ENCODE assay signal across 1 cellular context in the genomic region with DNA sequence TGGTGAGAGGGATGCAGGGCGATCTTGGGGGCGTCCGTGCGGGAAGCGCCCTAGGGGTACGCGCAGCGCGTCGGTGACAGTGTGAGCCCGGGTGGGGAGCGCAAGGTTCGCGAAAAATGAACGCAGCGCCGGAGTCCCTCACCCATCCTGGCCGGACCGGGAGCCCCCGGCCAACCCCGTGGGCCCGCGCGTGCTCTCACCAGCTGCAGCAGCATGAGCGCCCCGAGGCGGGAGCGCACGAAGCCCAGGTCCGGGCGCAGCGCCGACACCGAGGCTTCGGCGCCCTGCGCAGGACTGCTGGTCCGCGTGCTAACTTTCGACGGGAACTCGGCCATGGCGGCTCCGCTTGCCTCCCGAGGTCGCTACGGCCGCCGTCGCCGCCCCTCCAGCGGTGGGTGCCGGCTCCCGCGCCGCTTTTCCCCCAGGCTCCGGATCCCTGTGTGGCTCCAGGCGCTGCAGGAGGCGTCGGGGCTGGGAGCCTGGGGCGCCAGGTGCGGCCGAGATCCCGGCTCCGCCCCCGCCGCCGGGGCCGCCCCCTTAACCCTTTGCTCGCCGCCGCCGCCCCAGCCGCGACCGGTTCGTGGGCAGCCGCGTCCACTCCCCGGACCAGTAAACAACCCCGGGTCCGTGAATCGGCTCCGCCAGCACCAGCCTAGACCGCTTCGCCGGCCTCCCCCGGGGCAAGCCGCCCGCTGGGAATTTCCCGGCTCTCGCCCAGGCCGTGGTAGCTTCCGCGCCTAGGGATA.
TF ChIP-seq lines count a peak whose summit lies in the region.

A gene with protein sequence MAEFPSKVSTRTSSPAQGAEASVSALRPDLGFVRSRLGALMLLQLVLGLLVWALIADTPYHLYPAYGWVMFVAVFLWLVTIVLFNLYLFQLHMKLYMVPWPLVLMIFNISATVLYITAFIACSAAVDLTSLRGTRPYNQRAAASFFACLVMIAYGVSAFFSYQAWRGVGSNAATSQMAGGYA (minus strand): TSS at position 467 of the 746 bp plus-strand sequence. CDS start 132 bp downstream, at position 335.

TF ChIP-seq in K562, 482 proteins besides CTCF, POLR2A, EP300 and RAD21 (continued from another document):
- TF ChIP-seq, protein P1, sequence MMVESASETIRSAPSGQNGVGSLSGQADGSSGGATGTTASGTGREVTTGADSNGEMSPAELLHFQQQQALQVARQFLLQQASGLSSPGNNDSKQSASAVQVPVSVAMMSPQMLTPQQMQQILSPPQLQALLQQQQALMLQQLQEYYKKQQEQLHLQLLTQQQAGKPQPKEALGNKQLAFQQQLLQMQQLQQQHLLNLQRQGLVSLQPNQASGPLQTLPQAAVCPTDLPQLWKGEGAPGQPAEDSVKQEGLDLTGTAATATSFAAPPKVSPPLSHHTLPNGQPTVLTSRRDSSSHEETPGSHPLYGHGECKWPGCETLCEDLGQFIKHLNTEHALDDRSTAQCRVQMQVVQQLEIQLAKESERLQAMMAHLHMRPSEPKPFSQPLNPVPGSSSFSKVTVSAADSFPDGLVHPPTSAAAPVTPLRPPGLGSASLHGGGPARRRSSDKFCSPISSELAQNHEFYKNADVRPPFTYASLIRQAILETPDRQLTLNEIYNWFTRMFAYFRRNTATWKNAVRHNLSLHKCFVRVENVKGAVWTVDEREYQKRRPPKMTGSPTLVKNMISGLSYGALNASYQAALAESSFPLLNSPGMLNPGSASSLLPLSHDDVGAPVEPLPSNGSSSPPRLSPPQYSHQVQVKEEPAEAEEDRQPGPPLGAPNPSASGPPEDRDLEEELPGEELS (CRISPR knock-in tag; IDR thresholded peaks at IDR 0.05; ENCODE audit: borderline replicate concordance), result peak; percentile 84; the same call in 1 of the 2 replicates
- no peak for TF ChIP-seq NFIX (CRISPR knock-in tag; IDR thresholded peaks at IDR 0.05; ENCODE audit: low read depth)
- TF ChIP-seq CEBPG (CRISPR knock-in tag; IDR thresholded peaks at IDR 0.05), result peak; percentile 54; the same call in 1 of the 2 replicates
- no peak for TF ChIP-seq CEBPG (tag; conservative IDR thresholded peaks at IDR 0.05 in 1 of 2, IDR thresholded peaks at IDR 0.05 in 1 of 2)
- peak; percentile 31; the same call in 1 of the 2 replicates for TF ChIP-seq ZBTB2 (IDR thresholded peaks at IDR 0.05)
- TF ChIP-seq HNRNPLL (IDR thresholded peaks at IDR 0.05; ENCODE audit: low read depth, low read length, poor library complexity, severe bottlenecking), result peak; percentile 48
- TF ChIP-seq ZNF76 (CRISPR knock-in tag; IDR thresholded peaks at IDR 0.05; ENCODE audit: borderline replicate concordance), result peak; percentile 76
- no peak for TF ChIP-seq MYBL2 (IDR thresholded peaks at IDR 0.05; ENCODE audit: low read depth)
- TF ChIP-seq MYBL2 (CRISPR knock-in tag; IDR thresholded peaks at IDR 0.05; ENCODE audit: borderline replicate concordance), result 0 out of 2 replicates have a peak, but pooled peaks have one; percentile 71
- TF ChIP-seq SRSF9 (IDR thresholded peaks at IDR 0.05; ENCODE audit: borderline replicate concordance, low read depth, low read length), result no peak
- TF ChIP-seq ZNF239 (CRISPR knock-in tag; IDR thresholded peaks at IDR 0.05), result no peak
- peak; percentile 41; the same call in 1 of the 2 replicates for TF ChIP-seq PHF8 (IDR thresholded peaks at IDR 0.05; ENCODE audit: borderline replicate concordance, low read length)
- TF ChIP-seq, protein P2, sequence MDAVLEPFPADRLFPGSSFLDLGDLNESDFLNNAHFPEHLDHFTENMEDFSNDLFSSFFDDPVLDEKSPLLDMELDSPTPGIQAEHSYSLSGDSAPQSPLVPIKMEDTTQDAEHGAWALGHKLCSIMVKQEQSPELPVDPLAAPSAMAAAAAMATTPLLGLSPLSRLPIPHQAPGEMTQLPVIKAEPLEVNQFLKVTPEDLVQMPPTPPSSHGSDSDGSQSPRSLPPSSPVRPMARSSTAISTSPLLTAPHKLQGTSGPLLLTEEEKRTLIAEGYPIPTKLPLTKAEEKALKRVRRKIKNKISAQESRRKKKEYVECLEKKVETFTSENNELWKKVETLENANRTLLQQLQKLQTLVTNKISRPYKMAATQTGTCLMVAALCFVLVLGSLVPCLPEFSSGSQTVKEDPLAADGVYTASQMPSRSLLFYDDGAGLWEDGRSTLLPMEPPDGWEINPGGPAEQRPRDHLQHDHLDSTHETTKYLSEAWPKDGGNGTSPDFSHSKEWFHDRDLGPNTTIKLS (IDR thresholded peaks at IDR 0.05; ENCODE audit: borderline replicate concordance, low read depth), result peak; percentile 68; the same call in 1 of the 2 replicates
- no peak for TF ChIP-seq BCOR (IDR thresholded peaks at IDR 0.05)
- no peak for TF ChIP-seq ETV6 (IDR thresholded peaks at IDR 0.05; ENCODE audit: borderline replicate concordance in 1 of 2, low read depth in 2 of 2, low read length in 1 of 2)
- TF ChIP-seq ETV6 (CRISPR knock-in tag; IDR thresholded peaks at IDR 0.05; ENCODE audit: borderline replicate concordance), result peak; percentile 67; the same call in 1 of the 2 replicates
- peak; percentile 62; the same call in 1 of the 2 replicates for TF ChIP-seq HDAC8 (tag; IDR thresholded peaks at IDR 0.05)
- TF ChIP-seq ZNF212 (CRISPR knock-in tag; IDR thresholded peaks at IDR 0.05), result no peak
- TF ChIP-seq TAL1 (IDR thresholded peaks at IDR 0.05), result no peak
- TF ChIP-seq, protein P3, sequence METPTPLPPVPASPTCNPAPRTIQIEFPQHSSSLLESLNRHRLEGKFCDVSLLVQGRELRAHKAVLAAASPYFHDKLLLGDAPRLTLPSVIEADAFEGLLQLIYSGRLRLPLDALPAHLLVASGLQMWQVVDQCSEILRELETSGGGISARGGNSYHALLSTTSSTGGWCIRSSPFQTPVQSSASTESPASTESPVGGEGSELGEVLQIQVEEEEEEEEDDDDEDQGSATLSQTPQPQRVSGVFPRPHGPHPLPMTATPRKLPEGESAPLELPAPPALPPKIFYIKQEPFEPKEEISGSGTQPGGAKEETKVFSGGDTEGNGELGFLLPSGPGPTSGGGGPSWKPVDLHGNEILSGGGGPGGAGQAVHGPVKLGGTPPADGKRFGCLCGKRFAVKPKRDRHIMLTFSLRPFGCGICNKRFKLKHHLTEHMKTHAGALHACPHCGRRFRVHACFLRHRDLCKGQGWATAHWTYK (CRISPR knock-in tag; IDR thresholded peaks at IDR 0.05), result peak; percentile 40; the same call in 1 of the 2 replicates
- peak; percentile 84 for TF ChIP-seq SMAD4 (CRISPR knock-in tag; conservative IDR thresholded peaks at IDR 0.05)
- TF ChIP-seq HMGXB4 (CRISPR knock-in tag; IDR thresholded peaks at IDR 0.05), result peak; percentile 80; the same call in 1 of the 2 replicates
- TF ChIP-seq SRSF7 (optimal IDR thresholded peaks at IDR 0.05; ENCODE audit: low read depth, low read length), result no peak
- 0 out of 2 replicates have a peak, but pooled peaks have one; percentile 43 for TF ChIP-seq RBM14 (IDR thresholded peaks at IDR 0.05; ENCODE audit: borderline replicate concordance, insufficient read depth, low read depth, low read length)
- TF ChIP-seq TCF15 (CRISPR knock-in tag; IDR thresholded peaks at IDR 0.05), result no peak
- peak; percentile 80 for TF ChIP-seq CTBP1 (IDR thresholded peaks at IDR 0.05; ENCODE audit: borderline replicate concordance)
- TF ChIP-seq FOXM1 (IDR thresholded peaks at IDR 0.05; ENCODE audit: low read depth), result no peak
- peak; percentile 24; the same call in 1 of the 2 replicates for TF ChIP-seq FOXM1 (CRISPR knock-in tag; IDR thresholded peaks at IDR 0.05; ENCODE audit: low read depth)
- TF ChIP-seq, protein P4, sequence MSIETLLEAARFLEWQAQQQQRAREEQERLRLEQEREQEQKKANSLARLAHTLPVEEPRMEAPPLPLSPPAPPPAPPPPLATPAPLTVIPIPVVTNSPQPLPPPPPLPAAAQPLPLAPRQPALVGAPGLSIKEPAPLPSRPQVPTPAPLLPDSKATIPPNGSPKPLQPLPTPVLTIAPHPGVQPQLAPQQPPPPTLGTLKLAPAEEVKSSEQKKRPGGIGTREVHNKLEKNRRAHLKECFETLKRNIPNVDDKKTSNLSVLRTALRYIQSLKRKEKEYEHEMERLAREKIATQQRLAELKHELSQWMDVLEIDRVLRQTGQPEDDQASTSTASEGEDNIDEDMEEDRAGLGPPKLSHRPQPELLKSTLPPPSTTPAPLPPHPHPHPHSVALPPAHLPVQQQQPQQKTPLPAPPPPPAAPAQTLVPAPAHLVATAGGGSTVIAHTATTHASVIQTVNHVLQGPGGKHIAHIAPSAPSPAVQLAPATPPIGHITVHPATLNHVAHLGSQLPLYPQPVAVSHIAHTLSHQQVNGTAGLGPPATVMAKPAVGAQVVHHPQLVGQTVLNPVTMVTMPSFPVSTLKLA (conservative IDR thresholded peaks at IDR 0.05), result peak in 1 of 2 experiments; percentile 42; a peak in 2 of 4 replicates
- TF ChIP-seq FOSL1 (tag; conservative IDR thresholded peaks at IDR 0.05), result no peak
